Comparison of ENCODE assay signal across 8 cellular contexts in the genomic region with DNA sequence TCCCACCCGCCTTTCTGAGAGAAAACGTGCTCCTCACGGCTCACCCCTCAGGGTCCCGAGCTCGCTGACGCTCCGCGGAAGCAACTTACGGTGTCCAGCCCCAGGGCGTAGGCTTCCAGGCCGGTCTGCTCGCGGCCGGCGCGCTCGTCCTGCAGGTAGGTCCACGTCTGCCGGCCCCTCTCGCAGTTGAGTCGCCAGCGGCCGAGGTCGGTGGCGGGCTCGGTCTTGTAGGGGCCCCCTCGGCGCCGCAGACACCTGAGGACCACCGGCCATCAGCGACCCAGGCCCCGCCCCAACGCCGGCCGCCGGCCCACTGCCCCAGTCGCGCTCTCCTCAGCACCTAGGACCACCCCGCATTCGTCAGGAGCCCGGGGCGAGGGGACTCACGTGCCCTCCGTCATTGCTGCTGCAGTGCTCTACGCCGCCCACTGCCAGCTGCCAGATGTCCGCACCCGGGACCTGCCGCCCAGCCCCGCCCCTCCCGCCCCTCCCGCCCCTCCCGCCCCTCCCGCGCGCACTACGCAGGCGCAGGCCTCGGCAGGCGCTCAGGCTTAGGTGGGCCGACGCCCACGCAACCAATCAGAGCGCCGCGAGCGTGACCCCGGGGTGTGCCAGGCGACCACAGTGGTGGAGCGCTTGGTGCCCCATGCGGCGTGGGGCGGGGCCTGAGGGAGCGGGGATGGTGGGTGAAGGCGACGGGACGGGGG. TPM values are rescaled to one million over a fixed set of nuclear protein-coding genes. Genes with fewer than 3 reads are reported as not detected.
DNase-seq lines count a peak whose midpoint lies in the region; ATAC-seq and TF ChIP-seq lines count a peak whose summit lies in the region.

A gene (minus strand): TSS at position 430 of the 707 bp plus-strand sequence. CDS start 29 bp downstream, at position 401.

- peak within 1 kb of the TSS; percentile 93 for H3K4me3 Mint-ChIP-seq in CD8-positive, alpha-beta T cell

- H3K4me1 ChIP-seq in CD8-positive, alpha-beta T cell (ENCODE audit: insufficient read depth, low read length), result peaks cover 25% of the 10 kb centered on the region
- H3K4me1 ChIP-seq in lung (ENCODE audit: control insufficient read depth in 2 of 2, insufficient read depth in 2 of 2, low read length in 2 of 2), result peaks cover 0 to 23% of the 10 kb centered on the region in 2 donors

- H3K36me3 Mint-ChIP-seq in CD8-positive, alpha-beta T cell, result peaks cover 20% of the 10 kb centered on the region

- H3K27ac ChIP-seq in CD8-positive, alpha-beta T cell (ENCODE audit: low read depth, low read length), result peak within 1 kb of the TSS; percentile 58
- peak within 1 kb of the TSS; percentile 89 to 93 for H3K27ac ChIP-seq in lung (ENCODE audit: low read depth in 1 of 2, low read length in 1 of 2)

- peak; percentile 96 to 100 (median 98) for DNase-seq in CD8-positive, alpha-beta T cell
- DNase-seq in GM20000 (ENCODE audit: low spot score) (peak; percentile 99), HT-29 (ENCODE audit: low spot score) (peak; percentile 89), lung (ENCODE audit: low spot score) (peak; percentile 99)
- peak; percentile 96 for DNase-seq in NK-92 treated with Interleukin-12 subunit alpha and Interleukin-12 subunit beta, amount 100 ng/mL, for 24 hours (lab: John Stamatoyannopoulos, UW)
- peak; percentile 97 for DNase-seq in activated CD8-positive, alpha-beta memory T cell treated with anti-CD3 and anti-CD28 coated beads for 24 hours
- peak; percentile 97 for DNase-seq in effector CD4-positive, alpha-beta T cell
- peak; percentile 88 to 97 (median 94) for DNase-seq in stimulated activated CD4-positive, alpha-beta T cell treated with anti-CD3 and anti-CD28 coated beads, TNF-alpha, amount 100 ng/mL, for 24 hours (ENCODE audit: low read depth in 3 of 3)

- H3K4me1 Mint-ChIP-seq in CD8-positive, alpha-beta T cell (ENCODE audit: low read depth), result peaks cover 49% of the 10 kb centered on the region

- no peaks in the 10 kb centered on the region for H3K9me3 ChIP-seq in CD8-positive, alpha-beta T cell (ENCODE audit: low read length)
- H3K9me3 ChIP-seq in lung (ENCODE audit: control insufficient read depth in 2 of 2, insufficient read depth in 1 of 2, low read length in 1 of 2), result peaks cover 0 to 2% of the 10 kb centered on the region in 2 donors

- no peak for TF ChIP-seq CTCF in CD8-positive, alpha-beta T cell (IDR thresholded peaks at IDR 0.05)
- no peak for TF ChIP-seq CTCF in GM20000 (IDR thresholded peaks at IDR 0.05; ENCODE audit: extremely low read depth, missing control alignments)
- no peak for TF ChIP-seq CTCF in lung (IDR thresholded peaks at IDR 0.05; ENCODE audit: control extremely low read depth, extremely low read depth)

- intact Hi-C loops in CD8-positive, alpha-beta T cell (cut with DNase I, micrococcal nuclease), result loop anchor here (1.0 to 5.0 kb wide), 10 partner anchors 44 to 586 kb away; a partner anchor contains a TSS

- peak within 1 kb of the TSS; percentile 91 for H3K27ac Mint-ChIP-seq in CD8-positive, alpha-beta T cell

- peak within 1 kb of the TSS; percentile 88 for H3K4me3 ChIP-seq in CD8-positive, alpha-beta T cell (ENCODE audit: low read depth, low read length)
- peak within 1 kb of the TSS; percentile 98 for H3K4me3 ChIP-seq in lung

- CTCF ChIA-PET in CD8-positive, alpha-beta T cell (lab: Charles Lee), result no interaction called here

- H3K27me3 ChIP-seq in CD8-positive, alpha-beta T cell (ENCODE audit: insufficient read depth, low read length), result no peaks in the 10 kb centered on the region
- no peaks in the 10 kb centered on the region for H3K27me3 ChIP-seq in lung (ENCODE audit: control insufficient read depth, insufficient read depth)

- H3K36me3 ChIP-seq in CD8-positive, alpha-beta T cell (ENCODE audit: insufficient read depth, low read length), result no peaks in the 10 kb centered on the region
- H3K36me3 ChIP-seq in lung (ENCODE audit: control insufficient read depth in 2 of 2, insufficient read depth in 2 of 2, low read length in 2 of 2), result peaks cover 0 to 3% of the 10 kb centered on the region in 2 donors

- POLR2A ChIA-PET in CD8-positive, alpha-beta T cell (lab: Charles Lee), result interaction anchor here (0.5 kb wide), 1 partner anchor 56 kb away, joined by 3 read pairs; no protein-coding TSS in a partner anchor

- no peaks in the 10 kb centered on the region for H3K27me3 Mint-ChIP-seq in CD8-positive, alpha-beta T cell (ENCODE audit: low read depth)

- WGBS in lung, 2 donors, result 0 to 1% methylated on average over 57 to 77 of the region's 77 CpGs

- H3K9me3 Mint-ChIP-seq in CD8-positive, alpha-beta T cell, result no peaks in the 10 kb centered on the region

- ATAC-seq in CD8-positive, alpha-beta T cell, result peak; percentile 97
- peak; percentile 90 for ATAC-seq in lung (ENCODE audit: insufficient read depth, low FRiP score)

RNA-seq across cellular contexts. Expression of the gene that starts here (rescaled TPM):
- 10 to 100 TPM; 22.5 to 22.6 TPM for total RNA-seq in CD8-positive, alpha-beta T cell
- total RNA-seq in HT-29 (2014; rRNA removed; shearing (Covaris generic)), result 95.6 and 109 TPM in 2 replicates
- total RNA-seq in lung, result 100 to 1,000 TPM; 110 to 152 TPM
- polyA plus RNA-seq in lung, result 10 to 100 TPM; 54.6 to 88.0 TPM

Comparison
In these comparisons a context has a peak if more than half of its experiments do, and no peak if none do; other contexts are left out.
1. Peak in every context shown above with its lines: DNase-seq, ATAC-seq, H3K4me3 ChIP-seq and H3K27ac ChIP-seq.